Comparison of ENCODE assay signal across 20 cellular contexts in the genomic region with DNA sequence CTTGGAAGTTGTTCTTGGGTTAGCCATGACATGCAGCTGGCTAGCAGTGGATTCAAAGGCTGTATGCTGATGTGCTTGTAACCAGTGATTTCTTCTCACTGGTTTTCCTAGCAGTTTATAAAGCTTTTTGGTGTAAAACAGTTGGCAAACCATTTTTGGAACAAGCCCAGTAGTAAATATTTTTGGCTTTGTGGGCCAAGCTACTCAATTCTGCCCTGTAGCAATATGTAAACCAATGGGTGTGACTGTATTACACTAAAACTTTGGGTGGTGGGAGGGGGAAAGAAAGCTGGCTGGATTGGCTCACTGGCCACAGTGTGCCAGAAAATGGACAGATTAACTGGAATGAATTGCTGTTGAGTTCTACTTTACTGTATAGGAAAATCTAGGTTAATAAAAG.
DNase-seq lines count a peak whose midpoint lies in the region; TF ChIP-seq lines count a peak whose summit lies in the region.
"Had no signal": no experiment of that assay in that cellular context is flagged by ENCODE, and none has a peak within 500 bp of the region (broad histone marks: within the 10 kb centered on the region; RNA-seq: fewer than 3 reads in every experiment).

No MANE protein-coding gene starts in this region.

- H3K4ac ChIP-seq in neuronal stem cell (ENCODE audit: low read length), result no peak overlapping the region

- no peak overlapping the region for H2BK15ac ChIP-seq in neuronal stem cell (ENCODE audit: low read length)

- H4K91ac ChIP-seq in neuronal stem cell (ENCODE audit: low read depth, low read length, poor library complexity), result no peak overlapping the region

- H3K9me2 ChIP-seq in GM23248 (ENCODE audit: insufficient read depth), result no peaks in the 10 kb centered on the region
- H3K9me2 ChIP-seq: SK-N-SH had no signal

- TF ChIP-seq CTCF in RWPE1 (conservative IDR thresholded peaks at IDR 0.05; ENCODE audit: low read depth), result no peak
- no peak for TF ChIP-seq CTCF in fibroblast of villous mesenchyme (IDR thresholded peaks at IDR 0.05; ENCODE audit: insufficient read depth, low read depth, low read length)
- no peak for TF ChIP-seq CTCF in CD14-positive monocyte (IDR thresholded peaks at IDR 0.05)

- H2BK12ac ChIP-seq in neuronal stem cell (ENCODE audit: low read length), result no peak overlapping the region

- H3K18ac ChIP-seq in neuronal stem cell (ENCODE audit: low read length), result no peak overlapping the region

- no peak overlapping the region for H3K14ac ChIP-seq in neuronal stem cell (ENCODE audit: low read length)

- H3K9me3 Mint-ChIP-seq in CD14-positive monocyte, result peaks cover 0 to 4% (median 2%) of the 10 kb centered on the region in 7 donors
- H3K9me3 Mint-ChIP-seq: CD4-positive, alpha-beta T cell had no signal

- no peak overlapping the region for H2BK5ac ChIP-seq in neuronal stem cell (ENCODE audit: low read length)

- peaks cover 7% of the 10 kb centered on the region for H3K4me1 Mint-ChIP-seq in CD14-positive monocyte

- H3K9me3 ChIP-seq in GM23248 (ENCODE audit: low read depth) (no peaks in the 10 kb centered on the region), neuronal stem cell (replicated peaks in 1 of 2; ENCODE audit: control insufficient read depth in 2 of 2, insufficient read depth in 1 of 2, low read depth in 1 of 2, low read length in 2 of 2) (peaks cover 2 to 5% of the 10 kb centered on the region in 2 donors)
- H3K9me3 ChIP-seq: BE2C, Caco-2, SK-N-SH had no signal

- CTCF ChIA-PET in RWPE1 (lab: Yijun Ruan, JAX), result interaction anchor here (0.6 to 0.7 kb wide), 3 partner anchors 839 to 1590 kb away, joined by 3 to 5 read pairs (median 3); no protein-coding TSS in a partner anchor

- H3K36me3 Mint-ChIP-seq in CD14-positive monocyte, result no peaks in the 10 kb centered on the region

- in situ Hi-C loops in GM23248 (cut with MboI), result no loop called here

- no peak overlapping the region for H3K4me3 Mint-ChIP-seq in CD14-positive monocyte
- H3K4me3 Mint-ChIP-seq: CD4-positive, alpha-beta T cell had no signal

- H3K27ac Mint-ChIP-seq in CD14-positive monocyte, result peak overlapping the region in 1 of 7 donors; percentile 11
- H3K27ac Mint-ChIP-seq: CD4-positive, alpha-beta T cell had no signal

- no peak overlapping the region for H4K8ac ChIP-seq in neuronal stem cell (ENCODE audit: low read depth, low read length)

- H3F3A ChIP-seq in GM23248 (ENCODE audit: insufficient read depth), result no peaks in the 10 kb centered on the region

- H3K23ac ChIP-seq in neuronal stem cell (ENCODE audit: low read depth, low read length, poor library complexity), result no peak overlapping the region

- H3K4me2 ChIP-seq in GM23248 (ENCODE audit: unreplicated experiment), result no peak overlapping the region
- H3K4me2 ChIP-seq in neuronal stem cell (ENCODE audit: insufficient read depth, low read length, poor library complexity, severe bottlenecking), result no peak overlapping the region
- H3K4me2 ChIP-seq: SK-N-SH had no signal

- H2BK120ac ChIP-seq in neuronal stem cell (ENCODE audit: low read depth, low read length), result no peak overlapping the region

- no peaks in the 10 kb centered on the region for H3K36me3 ChIP-seq in GM23248 (ENCODE audit: low read depth)
- peaks cover 0 to 4% of the 10 kb centered on the region in 2 donors for H3K36me3 ChIP-seq in neuronal stem cell (replicated peaks in 1 of 2; ENCODE audit: control insufficient read depth in 2 of 2, insufficient read depth in 2 of 2, low read length in 2 of 2)
- H3K36me3 ChIP-seq: BE2C had no signal

- no peak overlapping the region for H2AFZ ChIP-seq in GM23248
- no peak overlapping the region for H2AFZ ChIP-seq in neuronal stem cell (ENCODE audit: low read length)

- H2AK5ac ChIP-seq in neuronal stem cell (ENCODE audit: low read depth, low read length), result no peak overlapping the region

- no peaks in the 10 kb centered on the region for H3K79me1 ChIP-seq in neuronal stem cell (ENCODE audit: low read depth, low read length)

- H3K4me1 ChIP-seq in GM23248 (ENCODE audit: insufficient read depth) (peaks cover 5% of the 10 kb centered on the region; the same call in 1 of the 2 replicates), neuronal stem cell (ENCODE audit: control insufficient read depth in 2 of 2, insufficient read depth in 1 of 2, low read depth in 1 of 2, low read length in 2 of 2) (peaks cover 0 to 2% of the 10 kb centered on the region in 2 donors)
- H3K4me1 ChIP-seq: BE2C had no signal

- no peaks in the 10 kb centered on the region for H4K20me1 ChIP-seq in GM23248 (ENCODE audit: insufficient read depth)

- POLR2A ChIA-PET in RWPE1 (lab: Yijun Ruan, JAX; ENCODE audit: low non-redundant PET), result no interaction called here

- H3K27me3 ChIP-seq in GM23248 (replicated peaks; ENCODE audit: insufficient read depth) (no peaks in the 10 kb centered on the region; the same call in 1 of the 2 replicates), neuronal stem cell (ENCODE audit: control insufficient read depth in 3 of 3, insufficient read depth in 3 of 3, low read depth in 1 of 3, low read length in 3 of 3) (no peaks in the 10 kb centered on the region)
- H3K27me3 ChIP-seq: BE2C had no signal

- H3K9ac ChIP-seq in GM23248 (no peak overlapping the region), neuronal stem cell (ENCODE audit: low read depth, low read length, poor library complexity) (no peak overlapping the region)
- H3K9ac ChIP-seq: SK-N-SH had no signal

- intact Hi-C loops in CD14-positive monocyte (cut with micrococcal nuclease), result loop anchor here in 1 of 2 donors (10.0 kb wide), 1 partner anchor 123 kb away; no protein-coding TSS in a partner anchor

- H3K27ac ChIP-seq in GM23248 (no peak overlapping the region), RWPE1 (peak overlapping the region; percentile 47; the same call in 1 of the 2 replicates), caudate nucleus (ENCODE audit: low read depth, low read length) (no peak overlapping the region), neuronal stem cell (replicated peaks; ENCODE audit: low read length) (no peak overlapping the region)

- H3K27me3 Mint-ChIP-seq in CD14-positive monocyte (ENCODE audit: low read depth in 3 of 3), result peaks cover 12 to 15% (median 12%) of the 10 kb centered on the region in 3 donors

- DNase-seq in GM23248 (peak; percentile 39), RWPE1 (ENCODE audit: low spot score) (no peak), fibroblast of villous mesenchyme (ENCODE audit: low read depth) (peak; percentile 80), caudate nucleus (lab: John Stamatoyannopoulos, UW) (no peak), neuronal stem cell (ENCODE audit: low spot score) (no peak), CD14-positive monocyte (ENCODE audit: low spot score) (no peak)
- no peak for DNase-seq in NK-92 treated with Interleukin-12 subunit alpha and Interleukin-12 subunit beta, amount 100 ng/mL, for 24 hours (lab: John Stamatoyannopoulos, UW)
- DNase-seq: ACHN; BE2C; Caco-2; CD4-positive, alpha-beta T cell; GDM1; GOT3; NCI-H1105; NCI-H2081; NCI-H446 treated with DMSO at 0.1 percent for 48 hours; NCI-H69; SHP77 treated with DMSO at 0.1 percent for 48 hours; SK-N-SH had no signal

- H3K4me3 ChIP-seq in GM23248 (no peak overlapping the region), fibroblast of villous mesenchyme (ENCODE audit: low read depth, low read length) (no peak overlapping the region), neuronal stem cell (ENCODE audit: low read length in 2 of 2) (no peak overlapping the region)
- H3K4me3 ChIP-seq: GM12878 had no signal

- H3K79me2 ChIP-seq in GM23248 (ENCODE audit: insufficient read depth), result no peaks in the 10 kb centered on the region

Comparison
In these comparisons a context has a peak if more than half of its experiments do, and no peak if none do; other contexts are left out.
1. DNase-seq: peak in GM23248 (single experiment) and fibroblast of villous mesenchyme (single experiment); none in RWPE1 (single experiment), caudate nucleus (0 of 61), NK-92 treated with Interleukin-12 subunit alpha and Interleukin-12 subunit beta, amount 100 ng/mL, for 24 hours (single experiment), neuronal stem cell (single experiment) and CD14-positive monocyte (single experiment).